27 cellular contexts compared by ENCODE assay signal in genomic region chr6:37309059-37309458, GRCh38.
"Had no signal": no experiment of that assay in that cellular context is flagged by ENCODE, and none has a peak within 500 bp of the region (broad histone marks: within the 10 kb centered on the region; RNA-seq: fewer than 3 reads in every experiment).

No MANE protein-coding gene starts in this region.

- H3K4me3 ChIP-seq: coronary artery, dorsolateral prefrontal cortex, gastroesophageal sphincter, lower lobe of right lung, neural progenitor cell, right atrium auricular region, spleen, upper lobe of left lung had no signal

- H3K27ac ChIP-seq: brain microvascular endothelial cell, neural progenitor cell, spleen had no signal

- H3K36me3 ChIP-seq: neural progenitor cell had no signal

- FAIRE-seq: astrocyte had no signal

- H3K27me3 ChIP-seq: brain microvascular endothelial cell, dorsolateral prefrontal cortex, gastroesophageal sphincter, neural progenitor cell, right atrium auricular region, spleen, upper lobe of left lung had no signal

- H3K9me3 ChIP-seq: gastroesophageal sphincter, lower lobe of right lung, right atrium auricular region, spleen, upper lobe of left lung had no signal

- ATAC-seq: left colon; natural killer cell; stimulated activated naive CD8-positive, alpha-beta T cell treated with anti-CD3 and anti-CD28 coated beads, Interleukin-15, Interleukin-2, amounts not matched to agents 100 U/mL and 50 U/mL, for 24 hours; T-helper 17 cell had no signal

- DNase-seq: activated CD4-positive, alpha-beta T cell treated with anti-CD3 and anti-CD28 coated beads for 4 hours; activated CD4-positive, alpha-beta T cell treated with anti-CD3 and anti-CD28 coated beads, Interleukin-2, amount 50 U/mL, for 4 hours; activated CD4-positive, CD25-positive, alpha-beta regulatory T cell; activated gamma-delta T cell; activated naive CD4-positive, alpha-beta T cell treated with anti-CD3 and anti-CD28 coated beads, Interleukin-2, amount 10 ng/mL, durations not matched to agents 7 days and 5 days; activated naive CD8-positive, alpha-beta T cell treated with anti-CD3 and anti-CD28 coated beads, Interleukin-2, amount 10 ng/mL, durations not matched to agents 7 days and 5 days; activated T-cell treated with anti-CD3 and anti-CD28 coated beads, Interleukin-2, amount 50 U/mL, for 1 hour; brain microvascular endothelial cell; dorsolateral prefrontal cortex; effector memory CD4-positive, alpha-beta T cell; hippocampal formation; immature natural killer cell; kidney; left colon; lower lobe of right lung; mesendoderm; natural killer cell; occipital lobe; spleen; stimulated activated naive CD8-positive, alpha-beta T cell treated with anti-CD3 and anti-CD28 coated beads, Interleukin-15, Interleukin-2, amounts not matched to agents 100 U/mL and 50 U/mL, for 24 hours; T-helper 17 cell had no signal

- H3K4me1 ChIP-seq: neural progenitor cell, spleen had no signal
